8 cellular contexts compared by ENCODE assay signal in genomic region chr13:52405369-52405766, GRCh38. TPM values are rescaled to one million over a fixed set of nuclear protein-coding genes. Genes with fewer than 3 reads are reported as not detected.
DNase-seq lines count a peak whose midpoint lies in the region; ATAC-seq and TF ChIP-seq lines count a peak whose summit lies in the region.

No MANE protein-coding gene starts in this region.

- POLR2A ChIA-PET in activated B cell treated with CpG ODN at 0.5 μM for 24 hours (lab: Charles Lee), result no interaction called here

- ATAC-seq in GM18502 (IDR thresholded peaks at IDR 0.05; ENCODE audit: poor library complexity, unreplicated experiment) (peak; percentile 7), activated B cell treated with CpG ODN at 0.5 μM for 24 hours (ENCODE audit: low read depth) (no peak), right cardiac atrium (peak; percentile 29 to 40), HG02759 (IDR thresholded peaks at IDR 0.05; ENCODE audit: unreplicated experiment) (no peak)

- CTCF ChIA-PET in activated B cell treated with CpG ODN at 0.5 μM for 24 hours (lab: Charles Lee), result no interaction called here

- WGBS in right cardiac atrium, result 13% methylated on average over 14 of the region's 14 CpGs

- H3K4me2 ChIP-seq in skeletal muscle satellite cell (ENCODE audit: low read length), result peak overlapping the region; percentile 99

- H3K36me3 ChIP-seq in skeletal muscle satellite cell (ENCODE audit: insufficient read depth, low read length), result no peaks in the 10 kb centered on the region

- H3K4me1 ChIP-seq in right cardiac atrium (ENCODE audit: control insufficient read depth, insufficient read depth, low read length) (no peaks in the 10 kb centered on the region), skeletal muscle satellite cell (ENCODE audit: control insufficient read depth, insufficient read depth, low read length) (peaks cover 18% of the 10 kb centered on the region)

- peak overlapping the region; percentile 77 for H3K4me3 Mint-ChIP-seq in activated B cell treated with CpG ODN at 0.5 μM for 24 hours

- H3K27me3 Mint-ChIP-seq in activated B cell treated with CpG ODN at 0.5 μM for 24 hours, result peaks cover 14% of the 10 kb centered on the region

- no peaks in the 10 kb centered on the region for H3K9me3 Mint-ChIP-seq in activated B cell treated with CpG ODN at 0.5 μM for 24 hours

- intact Hi-C loops in activated B cell treated with CpG ODN at 0.5 μM for 24 hours (cut with micrococcal nuclease), result loop anchor here (2.0 kb wide), 1 partner anchor 45 kb away; the partner anchor contains the start of gene VPS36
- intact Hi-C loops in right cardiac atrium (cut with DNase I), result no loop called here

- TF ChIP-seq CTCF in activated B cell treated with CpG ODN at 0.5 μM for 24 hours (IDR thresholded peaks at IDR 0.05), result no peak

- no peaks in the 10 kb centered on the region for H3K27me3 ChIP-seq in right cardiac atrium (ENCODE audit: control insufficient read depth, insufficient read depth)
- no peaks in the 10 kb centered on the region for H3K27me3 ChIP-seq in skeletal muscle satellite cell (ENCODE audit: control insufficient read depth, insufficient read depth, low read length)

- H3K4me3 ChIP-seq in right cardiac atrium (ENCODE audit: low read length), result peak overlapping the region; percentile 38
- H3K4me3 ChIP-seq in skeletal muscle satellite cell (ENCODE audit: low read length), result peak overlapping the region; percentile 88

- peak overlapping the region; percentile 83 for H3K9ac ChIP-seq in skeletal muscle satellite cell (ENCODE audit: low read depth, low read length)

- no peak overlapping the region for H3K27ac Mint-ChIP-seq in activated B cell treated with CpG ODN at 0.5 μM for 24 hours

- H3K27ac ChIP-seq in right cardiac atrium (ENCODE audit: low read length), result peak overlapping the region; percentile 19

- peaks cover 29% of the 10 kb centered on the region for H3K4me1 Mint-ChIP-seq in activated B cell treated with CpG ODN at 0.5 μM for 24 hours

- DNase-seq in activated B cell treated with CpG ODN at 0.5 μM for 24 hours (no peak), right cardiac atrium (no peak), DMS153 treated with DMSO at 0.1 percent for 48 hours (lab: John Stamatoyannopoulos, UW; ENCODE audit: unreplicated experiment) (no peak), SKM-1 (lab: John Stamatoyannopoulos, UW; ENCODE audit: unreplicated experiment) (no peak)
- no peak for DNase-seq in activated CD4-positive, CD25-positive, alpha-beta regulatory T cell treated with anti-CD3 and anti-CD28 coated beads, Interleukin-2, amount 50 U/mL, for 72 hours

- H3K9me3 ChIP-seq in right cardiac atrium (ENCODE audit: control insufficient read depth, low read length), result no peaks in the 10 kb centered on the region
- no peaks in the 10 kb centered on the region for H3K9me3 ChIP-seq in skeletal muscle satellite cell (replicated peaks; ENCODE audit: low read length)

- peaks cover 3% of the 10 kb centered on the region for H3K36me3 Mint-ChIP-seq in activated B cell treated with CpG ODN at 0.5 μM for 24 hours (ENCODE audit: low read depth)

RNA-seq across cellular contexts. Expression of gene THSD1, which starts 0.6 kb away (rescaled TPM):
- total RNA-seq in activated B cell treated with CpG ODN at 0.5 μM for 24 hours (0.31 and 0.46 TPM in 2 replicates), right cardiac atrium (1 to 10 TPM; 5.4 to 7.0 (median 6.2) TPM)
- polyA plus RNA-seq in right cardiac atrium, result 3.9 TPM
- 14.2 and 16.5 TPM in 2 replicates for total RNA-seq in skeletal muscle satellite cell (2012; rRNA removed)

RNA-seq across cellular contexts. Expression of gene VPS36, which starts 45.1 kb away (rescaled TPM):
- total RNA-seq in activated B cell treated with CpG ODN at 0.5 μM for 24 hours (51.8 and 60.6 TPM in 2 replicates), right cardiac atrium (10 to 100 TPM; 32.6 to 38.8 (median 34.9) TPM)
- polyA plus RNA-seq in right cardiac atrium, result 20.5 TPM
- total RNA-seq in skeletal muscle satellite cell (2012; rRNA removed), result 20.8 and 23.1 TPM in 2 replicates

RNA-seq across cellular contexts. Expression of gene CKAP2, which starts 49.9 kb away (rescaled TPM):
- 11.8 and 13.8 TPM in 2 replicates for total RNA-seq in activated B cell treated with CpG ODN at 0.5 μM for 24 hours
- 1 to 10 TPM; 4.8 to 9.9 (median 7.9) TPM for total RNA-seq in right cardiac atrium
- 2.6 TPM for polyA plus RNA-seq in right cardiac atrium
- total RNA-seq in skeletal muscle satellite cell (2012; rRNA removed), result 24.6 and 28.2 TPM in 2 replicates

Comparison
In these comparisons a context has a peak if more than half of its experiments do, and no peak if none do; other contexts are left out.
1. ATAC-seq: peak in GM18502 (single experiment) and right cardiac atrium (2 of 2); none in activated B cell treated with CpG ODN at 0.5 μM for 24 hours (single experiment) and HG02759 (single experiment).